Comparison of ENCODE assay signal across 8 cellular contexts in genomic region chrX:25012793-25013592, GRCh38. TPM values are rescaled to one million over a fixed set of nuclear protein-coding genes. Genes with fewer than 3 reads are reported as not detected.
DNase-seq lines count a peak whose midpoint lies in the region; ATAC-seq, FAIRE-seq and TF ChIP-seq lines count a peak whose summit lies in the region.

No MANE protein-coding gene starts in this region.

- no peaks in the 10 kb centered on the region for H3K9me1 ChIP-seq in K562 (ENCODE audit: control insufficient read depth, insufficient read depth, low read length)

- TF ChIP-seq RAD21 in K562 (CRISPR knock-in tag; conservative IDR thresholded peaks at IDR 0.05 in 1 of 2, IDR thresholded peaks at IDR 0.05 in 1 of 2) = no peak

- no peak for TF ChIP-seq EP300 in K562 (IDR thresholded peaks at IDR 0.05; ENCODE audit: low read length)

- no peaks in the 10 kb centered on the region for H3K9me3 Mint-ChIP-seq in osteocyte (ENCODE audit: unreplicated experiment)

- H3K4me3 ChIP-seq in HUES6 (ENCODE audit: low read depth, low read length) (peak overlapping the region; percentile 49), K562 (peak overlapping the region; percentile 25), PC-9 (no peak overlapping the region)

- no TSS peak for BruUV-seq in K562 (replicated peaks; lab: Mats Ljungman, UMichigan)
- no TSS peak for BruUV-seq in PC-9 (replicated peaks; lab: Mats Ljungman, UMichigan)

- TF ChIP-seq POLR2A in K562 (conservative IDR thresholded peaks at IDR 0.05) = no peak

- H3K27me3 Mint-ChIP-seq in osteocyte (ENCODE audit: unreplicated experiment) = peaks cover 87% of the 10 kb centered on the region

- under 1% methylated on average over 37 of the region's 97 CpGs for WGBS in K562 (ENCODE audit: insufficient coverage, low coverage, missing lambda C conversion rate)

- H2AFZ ChIP-seq in K562 (ENCODE audit: low read depth, low read length) (peak overlapping the region; percentile 32; the same call in 1 of the 2 replicates), PC-9 (no peak overlapping the region)

- FAIRE-seq in K562 (lab: Jason Lieb, UNC) = no peak

- H3K4me1 Mint-ChIP-seq in osteocyte (ENCODE audit: unreplicated experiment) = peaks cover 30% of the 10 kb centered on the region

- H3K9ac ChIP-seq in HUES6 (ENCODE audit: low read length) = no peak overlapping the region
- peak overlapping the region in 1 of 2 experiments; percentile 14; a peak in 2 of 4 replicates for H3K9ac ChIP-seq in K562 (ENCODE audit: insufficient read depth in 1 of 2, low read depth in 2 of 2, low read length in 2 of 2)

- in situ Hi-C loops in K562 (cut with MboI) = no loop called here

- no peaks in the 10 kb centered on the region for H3K36me3 Mint-ChIP-seq in osteocyte (ENCODE audit: unreplicated experiment)

- TF ChIP-seq CTCF in K562 (IDR thresholded peaks at IDR 0.05 in 2 of 3, conservative IDR thresholded peaks at IDR 0.05 in 1 of 3; ENCODE audit: insufficient read depth in 2 of 3, low read depth in 1 of 3, low read length in 3 of 3) (no peak), osteocyte (IDR thresholded peaks at IDR 0.05) (no peak), PC-9 (conservative IDR thresholded peaks at IDR 0.05) (no peak)

- intact Hi-C loops in K562 (cut with micrococcal nuclease) = no loop called here
- intact Hi-C loops in PC-9 (cut with micrococcal nuclease; ENCODE audit: unreplicated experiment) = loop anchor here (10.0 kb wide), 1 partner anchor 758 kb away; no protein-coding TSS in a partner anchor

- H3F3A ChIP-seq in PC-9 (ENCODE audit: insufficient read depth, low read depth) = no peaks in the 10 kb centered on the region

- H3K79me2 ChIP-seq in K562 (ENCODE audit: control insufficient read depth, insufficient read depth, low read length) (no peaks in the 10 kb centered on the region), PC-9 (ENCODE audit: low read depth) (no peaks in the 10 kb centered on the region)

- H3K27ac Mint-ChIP-seq in osteocyte (ENCODE audit: unreplicated experiment) = no peak overlapping the region

- H3K27me3 ChIP-seq in HUES6 (ENCODE audit: control insufficient read depth, insufficient read depth, low read length) (peaks cover 99% of the 10 kb centered on the region), K562 (ENCODE audit: control insufficient read depth in 2 of 2, insufficient read depth in 2 of 2, low read length in 2 of 2) (peaks cover 12 to 69% of the 10 kb centered on the region in 2 experiments), PC-9 (ENCODE audit: insufficient read depth, low read depth) (no peaks in the 10 kb centered on the region)

- CTCF ChIA-PET in K562 (lab: Yijun Ruan, JAX; ENCODE audit: low intra/inter-chr PET ratio) = no interaction called here
- CTCF ChIA-PET in PC-9 (lab: Charles Lee) = no interaction called here

- H3K4me3 Mint-ChIP-seq in osteocyte (ENCODE audit: unreplicated experiment) = peak overlapping the region; percentile 63

- no peaks in the 10 kb centered on the region for H3K9me3 ChIP-seq in HUES6 (ENCODE audit: control insufficient read depth, insufficient read depth, low read depth, low read length)
- no peaks in the 10 kb centered on the region for H3K9me3 ChIP-seq in K562 (replicated peaks; ENCODE audit: control insufficient read depth, insufficient read depth, low read depth, low read length)
- H3K9me3 ChIP-seq in PC-9 (ENCODE audit: insufficient read depth, low read depth) = no peaks in the 10 kb centered on the region

- peaks cover 67% of the 10 kb centered on the region for H3K4me1 ChIP-seq in HUES6 (ENCODE audit: control insufficient read depth, insufficient read depth, low read length)
- peaks cover 0 to 28% of the 10 kb centered on the region in 2 experiments; a peak in 2 of 5 replicates for H3K4me1 ChIP-seq in K562 (replicated peaks in 1 of 2; ENCODE audit: control insufficient read depth in 2 of 2, insufficient read depth in 2 of 2, low read length in 2 of 2)
- no peaks in the 10 kb centered on the region for H3K4me1 ChIP-seq in PC-9 (replicated peaks; ENCODE audit: insufficient read depth)

- H3K4me2 ChIP-seq in K562 (ENCODE audit: insufficient read depth, low read length) = peak overlapping the region; percentile 68
- H3K4me2 ChIP-seq in PC-9 = no peak overlapping the region

- H3K27ac ChIP-seq in HUES6 (ENCODE audit: low read depth, low read length) = no peak overlapping the region
- H3K27ac ChIP-seq in K562 (ENCODE audit: extremely low read depth, low read depth, low read length) = no peak overlapping the region
- H3K27ac ChIP-seq in PC-9 = no peak overlapping the region

- DNase-seq in DMS53 treated with DMSO at 0.1 percent for 48 hours (lab: John Stamatoyannopoulos, UW; ENCODE audit: unreplicated experiment) = peak; percentile 24
- DNase-seq in K562 (ENCODE audit: extremely low read depth in 1 of 4, low spot score in 3 of 4) = peak in 3 of 4 experiments; percentile 30 to 33 (median 32)
- no peak for DNase-seq in osteocyte (ENCODE audit: extremely low spot score, unreplicated experiment)
- no peak for DNase-seq in dedifferentiated amniotic fluid mesenchymal stem cell (ENCODE audit: extremely low spot score)
- no peak for DNase-seq in PC-9
- DNase-seq in mesenteric fat pad (ENCODE audit: low spot score) = no peak

- H3K36me3 ChIP-seq in HUES6 (ENCODE audit: control insufficient read depth, insufficient read depth, low read length) (no peaks in the 10 kb centered on the region), K562 (ENCODE audit: control insufficient read depth, insufficient read depth, low read length) (no peaks in the 10 kb centered on the region), PC-9 (ENCODE audit: low read depth) (no peaks in the 10 kb centered on the region)

- peak; percentile 48 for ATAC-seq in K562
- ATAC-seq in HG03439 (IDR thresholded peaks at IDR 0.05; ENCODE audit: unreplicated experiment) = no peak

- no peaks in the 10 kb centered on the region for H3K9me2 ChIP-seq in PC-9 (ENCODE audit: insufficient read depth)

- H4K20me1 ChIP-seq in K562 (replicated peaks; ENCODE audit: control insufficient read depth, insufficient read depth, low read length) (no peaks in the 10 kb centered on the region), PC-9 (ENCODE audit: insufficient read depth) (no peaks in the 10 kb centered on the region)

- POLR2A ChIA-PET in K562 (lab: Yijun Ruan, JAX) = interaction anchor here (0.6 to 0.7 kb wide), 5 partner anchors 18 to 540 kb away, joined by 3 to 5 read pairs (median 4); no protein-coding TSS in a partner anchor
- POLR2A ChIA-PET in PC-9 (lab: Charles Lee; ENCODE audit: unreplicated experiment) = no interaction called here

TF ChIP-seq in K562, 482 proteins besides CTCF, POLR2A, EP300 and RAD21 (continues in another document):
- TF ChIP-seq DPF2 (IDR thresholded peaks at IDR 0.05) (no peak), PRPF4 (IDR thresholded peaks at IDR 0.05; ENCODE audit: insufficient read depth, low read depth, low read length, poor library complexity, severe bottlenecking) (no peak), TCF7L2 (IDR thresholded peaks at IDR 0.05; ENCODE audit: low read depth, low read length) (no peak), TFAP4 (CRISPR knock-in tag; IDR thresholded peaks at IDR 0.05; ENCODE audit: borderline replicate concordance) (peak; percentile 16; the same call in 1 of the 2 replicates), ZBTB33 (CRISPR knock-in tag; IDR thresholded peaks at IDR 0.05) (peak; percentile 74), ZNF586 (CRISPR knock-in tag; conservative IDR thresholded peaks at IDR 0.05) (no peak), STAT5A (IDR thresholded peaks at IDR 0.05; ENCODE audit: borderline replicate concordance, low read length) (no peak), CEBPB (tag; IDR thresholded peaks at IDR 0.05) (no peak)

RNA-seq across cellular contexts. Expression of gene ARX, which starts 2.8 kb away (rescaled TPM):
- total RNA-seq in K562 (2011; cell fraction: chromatin; rRNA removed; ENCODE audit: low replicate concordance) = not detected in 2 replicates
- total RNA-seq in K562 (2011; cell fraction: nucleolus; rRNA removed) = not detected in 2 replicates
- not detected in 2 replicates for total RNA-seq in K562 (2011; cell fraction: nucleoplasm; rRNA removed)
- total RNA-seq in K562 (2014; rRNA removed) (not detected in 2 replicates), K562 (2014; rRNA removed; fragmentation: Illumina TruSeq; extraction: Trizol) (not detected in 2 replicates), K562 (2015; rRNA removed; fragmentation: Illumina TruSeq; extraction: Trizol) (not detected in 2 replicates), K562 (2021) (not detected in 2 replicates), osteocyte (not detected in 2 replicates), PC-9 (2021) (not detected in 2 replicates), mesenteric fat pad (not detected)
- polyA plus RNA-seq in K562 (2011; rRNA removed) (not detected in 2 replicates), K562 (2014; fragmentation: Illumina TruSeq; extraction: Trizol) (not detected in 2 replicates), K562 (2014; fragmentation: Nextera tagmentation; extraction: Ambion mirVana) (not detected), K562 (2014; rRNA removed) (0.03 TPM in 1 of 2 replicates, not detected in the other)
- polyA plus RNA-seq in K562 (2011; cell fraction: cytosol; rRNA removed) = 0.04 TPM in 1 of 2 replicates, not detected in the other
- not detected in 2 replicates for polyA plus RNA-seq in K562 (2011; cell fraction: nucleus; rRNA removed)
- not detected in 2 replicates for polyA plus RNA-seq in K562 (2012)
- polyA minus RNA-seq in K562 (2011; rRNA and poly(A)+ RNA removed) = not detected in 2 replicates
- polyA minus RNA-seq in K562 (2011; cell fraction: cytosol; rRNA and poly(A)+ RNA removed) = not detected in 2 replicates
- not detected in 2 replicates for polyA minus RNA-seq in K562 (2011; cell fraction: nucleus; rRNA and poly(A)+ RNA removed)

Comparison
In these comparisons a context has a peak if more than half of its experiments do, and no peak if none do; other contexts are left out.
1. DNase-seq: peak in DMS53 treated with DMSO at 0.1 percent for 48 hours (single experiment) and K562 (3 of 4); none in osteocyte (single experiment), dedifferentiated amniotic fluid mesenchymal stem cell (single experiment), PC-9 (0 of 2) and mesenteric fat pad (single experiment).